In genomic region chr2:98875746-98876145, GRCh38 we compare ENCODE assay signal across 13 cellular contexts.
A peak's percentile ranks its signal among the peaks of the same experiment; 100 is the strongest.
DNase-seq lines count a peak whose midpoint lies in the region; ATAC-seq and TF ChIP-seq lines count a peak whose summit lies in the region.
"Had no signal": no experiment of that assay in that cellular context is flagged by ENCODE, and none has a peak within 500 bp of the region (broad histone marks: within the 10 kb centered on the region; RNA-seq: fewer than 3 reads in every experiment).

No MANE protein-coding gene starts in this region.

- no peak overlapping the region for H3K4me3 ChIP-seq in gastrocnemius medialis
- H3K4me3 ChIP-seq: A549, GM23338 had no signal

- no peak overlapping the region for H3K27ac ChIP-seq in gastrocnemius medialis
- H3K27ac ChIP-seq: A549 had no signal

- H3K9me3 ChIP-seq in gastrocnemius medialis, result no peaks in the 10 kb centered on the region
- H3K9me3 ChIP-seq: A549 had no signal

- TF ChIP-seq CTCF in GM13977 (IDR thresholded peaks at IDR 0.05; ENCODE audit: extremely low read depth, insufficient read depth, missing control alignments) (no peak), type B pancreatic cell (conservative IDR thresholded peaks at IDR 0.05) (no peak), gastrocnemius medialis (IDR thresholded peaks at IDR 0.05 in 4 of 5, conservative IDR thresholded peaks at IDR 0.05 in 1 of 5) (no peak)

- in situ Hi-C loops in GM13977 (cut with MboI; ENCODE audit: low pct_unique_long_range_greater_than_20kb, low sequenced_read_pairs, unreplicated experiment) (no loop called here), gastrocnemius medialis (cut with MboI; ENCODE audit: low sequenced_read_pairs in 4 of 4) (no loop called here)

- H3K27ac Mint-ChIP-seq in effector memory CD8-positive, alpha-beta T cell, result peak overlapping the region; percentile 36 to 71
- peak overlapping the region; percentile 14 for H3K27ac Mint-ChIP-seq in type B pancreatic cell
- H3K27ac Mint-ChIP-seq: CD14-positive monocyte; CD8-positive, alpha-beta T cell; GM23338 had no signal

- H3K4me1 Mint-ChIP-seq in effector memory CD8-positive, alpha-beta T cell (ENCODE audit: low read depth in 2 of 2), result peaks cover 8 to 10% of the 10 kb centered on the region in 2 donors
- peaks cover 10% of the 10 kb centered on the region for H3K4me1 Mint-ChIP-seq in type B pancreatic cell (ENCODE audit: unreplicated experiment)
- H3K4me1 Mint-ChIP-seq: CD14-positive monocyte, GM23338 had no signal

- peaks cover 3% of the 10 kb centered on the region for H3K36me3 Mint-ChIP-seq in effector memory CD8-positive, alpha-beta T cell (ENCODE audit: insufficient read depth)
- no peaks in the 10 kb centered on the region for H3K36me3 Mint-ChIP-seq in type B pancreatic cell
- H3K36me3 Mint-ChIP-seq: CD14-positive monocyte; CD8-positive, alpha-beta T cell had no signal

- DNase-seq in GM13977 (ENCODE audit: low spot score) (peak; percentile 1), type B pancreatic cell (ENCODE audit: extremely low spot score, unreplicated experiment) (no peak), gastrocnemius medialis (no peak)
- DNase-seq in effector memory CD8-positive, alpha-beta T cell, result no peak
- DNase-seq: COR-L47, GDM1, H7 had no signal

- H3K4me1 ChIP-seq in gastrocnemius medialis, result peaks cover 0 to under 1% of the 10 kb centered on the region in 2 donors
- H3K4me1 ChIP-seq: A549 had no signal

- no peak for TF ChIP-seq POLR2A in gastrocnemius medialis (IDR thresholded peaks at IDR 0.05)

- ATAC-seq in GM18867 (IDR thresholded peaks at IDR 0.05; ENCODE audit: unreplicated experiment) (peak; percentile 2), gastrocnemius medialis (no peak), HG03432 (IDR thresholded peaks at IDR 0.05; ENCODE audit: unreplicated experiment) (no peak)
- no peak for ATAC-seq in effector memory CD8-positive, alpha-beta T cell (replicated peaks)
- ATAC-seq: A549, GM23338 had no signal

- no peak overlapping the region for H3K4me3 Mint-ChIP-seq in effector memory CD8-positive, alpha-beta T cell
- H3K4me3 Mint-ChIP-seq in type B pancreatic cell, result no peak overlapping the region
- H3K4me3 Mint-ChIP-seq: CD14-positive monocyte; CD8-positive, alpha-beta T cell; GM23338 had no signal

- H3K9me3 Mint-ChIP-seq in effector memory CD8-positive, alpha-beta T cell, result no peaks in the 10 kb centered on the region
- no peaks in the 10 kb centered on the region for H3K9me3 Mint-ChIP-seq in type B pancreatic cell
- H3K9me3 Mint-ChIP-seq: CD14-positive monocyte; CD8-positive, alpha-beta T cell; GM23338 had no signal

- intact Hi-C loops in gastrocnemius medialis (cut with DNase I; ENCODE audit: low total_unique reads), result no loop called here

- peaks cover 0 to 44% of the 10 kb centered on the region in 2 donors for H3K27me3 Mint-ChIP-seq in effector memory CD8-positive, alpha-beta T cell
- H3K27me3 Mint-ChIP-seq in type B pancreatic cell, result no peaks in the 10 kb centered on the region

- H3K36me3 ChIP-seq in gastrocnemius medialis, result no peaks in the 10 kb centered on the region

- no peaks in the 10 kb centered on the region for H3K27me3 ChIP-seq in gastrocnemius medialis
